Comparison of ENCODE assay signal across 1 cellular context in the genomic region with DNA sequence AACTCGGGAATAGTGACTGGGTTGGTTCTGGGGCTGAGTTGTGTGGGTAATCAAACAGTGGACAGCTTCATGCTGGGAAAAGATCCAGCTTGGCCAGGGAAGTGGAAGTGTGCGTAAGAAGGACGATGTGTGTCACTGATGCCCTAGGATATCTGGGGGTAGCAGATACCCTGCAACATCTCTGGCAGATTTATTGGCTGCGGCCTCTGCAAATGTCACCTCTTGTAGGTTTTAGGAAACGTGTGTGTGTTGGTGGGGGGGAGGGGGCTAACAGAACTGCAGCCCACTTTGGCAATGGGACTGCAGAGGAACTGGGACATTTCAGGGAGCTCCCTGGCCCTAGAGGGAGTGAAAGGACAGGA.
TF ChIP-seq lines count a peak whose summit lies in the region.

No MANE protein-coding gene starts in this region.

TF ChIP-seq in GM23338, 12 proteins besides CTCF, POLR2A, EP300 and RAD21 (continued from another document):
- TF ChIP-seq, protein P1, sequence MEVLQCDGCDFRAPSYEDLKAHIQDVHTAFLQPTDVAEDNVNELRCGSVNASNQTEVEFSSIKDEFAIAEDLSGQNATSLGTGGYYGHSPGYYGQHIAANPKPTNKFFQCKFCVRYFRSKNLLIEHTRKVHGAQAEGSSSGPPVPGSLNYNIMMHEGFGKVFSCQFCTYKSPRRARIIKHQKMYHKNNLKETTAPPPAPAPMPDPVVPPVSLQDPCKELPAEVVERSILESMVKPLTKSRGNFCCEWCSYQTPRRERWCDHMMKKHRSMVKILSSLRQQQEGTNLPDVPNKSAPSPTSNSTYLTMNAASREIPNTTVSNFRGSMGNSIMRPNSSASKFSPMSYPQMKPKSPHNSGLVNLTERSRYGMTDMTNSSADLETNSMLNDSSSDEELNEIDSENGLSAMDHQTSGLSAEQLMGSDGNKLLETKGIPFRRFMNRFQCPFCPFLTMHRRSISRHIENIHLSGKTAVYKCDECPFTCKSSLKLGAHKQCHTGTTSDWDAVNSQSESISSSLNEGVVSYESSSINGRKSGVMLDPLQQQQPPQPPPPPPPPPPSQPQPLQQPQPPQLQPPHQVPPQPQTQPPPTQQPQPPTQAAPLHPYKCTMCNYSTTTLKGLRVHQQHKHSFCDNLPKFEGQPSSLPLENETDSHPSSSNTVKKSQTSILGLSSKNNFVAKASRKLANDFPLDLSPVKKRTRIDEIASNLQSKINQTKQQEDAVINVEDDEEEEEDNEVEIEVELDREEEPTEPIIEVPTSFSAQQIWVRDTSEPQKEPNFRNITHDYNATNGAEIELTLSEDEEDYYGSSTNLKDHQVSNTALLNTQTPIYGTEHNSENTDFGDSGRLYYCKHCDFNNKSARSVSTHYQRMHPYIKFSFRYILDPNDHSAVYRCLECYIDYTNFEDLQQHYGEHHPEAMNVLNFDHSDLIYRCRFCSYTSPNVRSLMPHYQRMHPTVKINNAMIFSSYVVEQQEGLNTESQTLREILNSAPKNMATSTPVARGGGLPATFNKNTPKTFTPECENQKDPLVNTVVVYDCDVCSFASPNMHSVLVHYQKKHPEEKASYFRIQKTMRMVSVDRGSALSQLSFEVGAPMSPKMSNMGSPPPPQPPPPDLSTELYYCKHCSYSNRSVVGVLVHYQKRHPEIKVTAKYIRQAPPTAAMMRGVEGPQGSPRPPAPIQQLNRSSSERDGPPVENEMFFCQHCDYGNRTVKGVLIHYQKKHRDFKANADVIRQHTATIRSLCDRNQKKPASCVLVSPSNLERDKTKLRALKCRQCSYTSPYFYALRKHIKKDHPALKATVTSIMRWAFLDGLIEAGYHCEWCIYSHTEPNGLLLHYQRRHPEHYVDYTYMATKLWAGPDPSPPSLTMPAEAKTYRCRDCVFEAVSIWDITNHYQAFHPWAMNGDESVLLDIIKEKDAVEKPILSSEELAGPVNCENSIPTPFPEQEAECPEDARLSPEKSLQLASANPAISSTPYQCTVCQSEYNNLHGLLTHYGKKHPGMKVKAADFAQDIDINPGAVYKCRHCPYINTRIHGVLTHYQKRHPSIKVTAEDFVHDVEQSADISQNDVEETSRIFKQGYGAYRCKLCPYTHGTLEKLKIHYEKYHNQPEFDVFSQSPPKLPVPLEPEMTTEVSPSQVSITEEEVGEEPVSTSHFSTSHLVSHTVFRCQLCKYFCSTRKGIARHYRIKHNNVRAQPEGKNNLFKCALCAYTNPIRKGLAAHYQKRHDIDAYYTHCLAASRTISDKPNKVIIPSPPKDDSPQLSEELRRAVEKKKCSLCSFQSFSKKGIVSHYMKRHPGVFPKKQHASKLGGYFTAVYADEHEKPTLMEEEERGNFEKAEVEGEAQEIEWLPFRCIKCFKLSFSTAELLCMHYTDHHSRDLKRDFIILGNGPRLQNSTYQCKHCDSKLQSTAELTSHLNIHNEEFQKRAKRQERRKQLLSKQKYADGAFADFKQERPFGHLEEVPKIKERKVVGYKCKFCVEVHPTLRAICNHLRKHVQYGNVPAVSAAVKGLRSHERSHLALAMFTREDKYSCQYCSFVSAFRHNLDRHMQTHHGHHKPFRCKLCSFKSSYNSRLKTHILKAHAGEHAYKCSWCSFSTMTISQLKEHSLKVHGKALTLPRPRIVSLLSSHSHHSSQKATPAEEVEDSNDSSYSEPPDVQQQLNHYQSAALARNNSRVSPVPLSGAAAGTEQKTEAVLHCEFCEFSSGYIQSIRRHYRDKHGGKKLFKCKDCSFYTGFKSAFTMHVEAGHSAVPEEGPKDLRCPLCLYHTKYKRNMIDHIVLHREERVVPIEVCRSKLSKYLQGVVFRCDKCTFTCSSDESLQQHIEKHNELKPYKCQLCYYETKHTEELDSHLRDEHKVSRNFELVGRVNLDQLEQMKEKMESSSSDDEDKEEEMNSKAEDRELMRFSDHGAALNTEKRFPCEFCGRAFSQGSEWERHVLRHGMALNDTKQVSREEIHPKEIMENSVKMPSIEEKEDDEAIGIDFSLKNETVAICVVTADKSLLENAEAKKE (CRISPR knock-in tag; IDR thresholded peaks at IDR 0.05): no peak
- TF ChIP-seq ZNF114 (CRISPR knock-in tag; IDR thresholded peaks at IDR 0.05) (no peak), POLR2AphosphoS5 (IDR thresholded peaks at IDR 0.05; ENCODE audit: low read depth) (no peak), NANOG (IDR thresholded peaks at IDR 0.05; ENCODE audit: borderline replicate concordance) (no peak), EZH2 (IDR thresholded peaks at IDR 0.05; ENCODE audit: low read depth, unreplicated experiment) (no peak), EZH2phosphoT487 (IDR thresholded peaks at IDR 0.05; ENCODE audit: unreplicated experiment) (no peak), STAT1 (IDR thresholded peaks at IDR 0.05; ENCODE audit: unreplicated experiment) (no peak), JUNB (IDR thresholded peaks at IDR 0.05; ENCODE audit: unreplicated experiment) (no peak), ZNF331 (CRISPR knock-in tag; IDR thresholded peaks at IDR 0.05; ENCODE audit: low read depth) (no peak)
- TF ChIP-seq, protein P2, sequence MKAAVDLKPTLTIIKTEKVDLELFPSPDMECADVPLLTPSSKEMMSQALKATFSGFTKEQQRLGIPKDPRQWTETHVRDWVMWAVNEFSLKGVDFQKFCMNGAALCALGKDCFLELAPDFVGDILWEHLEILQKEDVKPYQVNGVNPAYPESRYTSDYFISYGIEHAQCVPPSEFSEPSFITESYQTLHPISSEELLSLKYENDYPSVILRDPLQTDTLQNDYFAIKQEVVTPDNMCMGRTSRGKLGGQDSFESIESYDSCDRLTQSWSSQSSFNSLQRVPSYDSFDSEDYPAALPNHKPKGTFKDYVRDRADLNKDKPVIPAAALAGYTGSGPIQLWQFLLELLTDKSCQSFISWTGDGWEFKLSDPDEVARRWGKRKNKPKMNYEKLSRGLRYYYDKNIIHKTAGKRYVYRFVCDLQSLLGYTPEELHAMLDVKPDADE (IDR thresholded peaks at IDR 0.05): no peak
- TF ChIP-seq, protein P3, sequence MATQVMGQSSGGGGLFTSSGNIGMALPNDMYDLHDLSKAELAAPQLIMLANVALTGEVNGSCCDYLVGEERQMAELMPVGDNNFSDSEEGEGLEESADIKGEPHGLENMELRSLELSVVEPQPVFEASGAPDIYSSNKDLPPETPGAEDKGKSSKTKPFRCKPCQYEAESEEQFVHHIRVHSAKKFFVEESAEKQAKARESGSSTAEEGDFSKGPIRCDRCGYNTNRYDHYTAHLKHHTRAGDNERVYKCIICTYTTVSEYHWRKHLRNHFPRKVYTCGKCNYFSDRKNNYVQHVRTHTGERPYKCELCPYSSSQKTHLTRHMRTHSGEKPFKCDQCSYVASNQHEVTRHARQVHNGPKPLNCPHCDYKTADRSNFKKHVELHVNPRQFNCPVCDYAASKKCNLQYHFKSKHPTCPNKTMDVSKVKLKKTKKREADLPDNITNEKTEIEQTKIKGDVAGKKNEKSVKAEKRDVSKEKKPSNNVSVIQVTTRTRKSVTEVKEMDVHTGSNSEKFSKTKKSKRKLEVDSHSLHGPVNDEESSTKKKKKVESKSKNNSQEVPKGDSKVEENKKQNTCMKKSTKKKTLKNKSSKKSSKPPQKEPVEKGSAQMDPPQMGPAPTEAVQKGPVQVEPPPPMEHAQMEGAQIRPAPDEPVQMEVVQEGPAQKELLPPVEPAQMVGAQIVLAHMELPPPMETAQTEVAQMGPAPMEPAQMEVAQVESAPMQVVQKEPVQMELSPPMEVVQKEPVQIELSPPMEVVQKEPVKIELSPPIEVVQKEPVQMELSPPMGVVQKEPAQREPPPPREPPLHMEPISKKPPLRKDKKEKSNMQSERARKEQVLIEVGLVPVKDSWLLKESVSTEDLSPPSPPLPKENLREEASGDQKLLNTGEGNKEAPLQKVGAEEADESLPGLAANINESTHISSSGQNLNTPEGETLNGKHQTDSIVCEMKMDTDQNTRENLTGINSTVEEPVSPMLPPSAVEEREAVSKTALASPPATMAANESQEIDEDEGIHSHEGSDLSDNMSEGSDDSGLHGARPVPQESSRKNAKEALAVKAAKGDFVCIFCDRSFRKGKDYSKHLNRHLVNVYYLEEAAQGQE (IDR thresholded peaks at IDR 0.05; ENCODE audit: unreplicated experiment): no peak
TF ChIP-seq in GM23338: peak in this region for 0.
